Comparison of ENCODE assay signal across 1 cellular context in genomic region chr2:237705225-237705524, GRCh38.
TF ChIP-seq lines count a peak whose summit lies in the region.

No MANE protein-coding gene starts in this region.

TF ChIP-seq in HEK293, 187 proteins besides CTCF, POLR2A, EP300 and RAD21 (continued from another document):
- TF ChIP-seq PRDM2 (tag by site-specific recombination; IDR thresholded peaks at IDR 0.05; ENCODE audit: borderline replicate concordance) (no peak), ZBTB8A (tag by site-specific recombination; IDR thresholded peaks at IDR 0.05) (no peak), ZNF660 (tag by site-specific recombination; IDR thresholded peaks at IDR 0.05) (no peak), FEZF1 (tag by site-specific recombination; IDR thresholded peaks at IDR 0.05) (peak; percentile 17; the same call in 1 of the 2 replicates), ZNF530 (tag by site-specific recombination; IDR thresholded peaks at IDR 0.05; ENCODE audit: low read depth) (no peak), REPIN1 (tag by site-specific recombination; IDR thresholded peaks at IDR 0.05; ENCODE audit: low read depth) (no peak), MZF1 (tag by site-specific recombination; IDR thresholded peaks at IDR 0.05; ENCODE audit: borderline replicate concordance) (no peak), ZNF391 (tag by site-specific recombination; IDR thresholded peaks at IDR 0.05; ENCODE audit: borderline replicate concordance, low read depth) (no peak), ZIC2 (tag by site-specific recombination; IDR thresholded peaks at IDR 0.05) (peak; percentile 41; the same call in 1 of the 2 replicates)
